ENCODE assay signal across 11 cellular contexts in genomic region chr12:3641428-3641883, GRCh38.
DNase-seq lines count a peak whose midpoint lies in the region; ATAC-seq and TF ChIP-seq lines count a peak whose summit lies in the region.
"Had no signal": no experiment of that assay in that cellular context is flagged by ENCODE, and none has a peak within 500 bp of the region (broad histone marks: within the 10 kb centered on the region; RNA-seq: fewer than 3 reads in every experiment).

No MANE protein-coding gene starts in this region.

- H4K91ac ChIP-seq in trophoblast cell (ENCODE audit: low read depth, low read length), result no peak overlapping the region

- no peak overlapping the region for H2BK5ac ChIP-seq in trophoblast cell (ENCODE audit: low read depth, low read length, poor library complexity)

- TF ChIP-seq CTCF in epithelial cell of esophagus (IDR thresholded peaks at IDR 0.05; ENCODE audit: insufficient read depth, low read depth, low read length, missing control alignments), result no peak

- H3K27ac ChIP-seq in trophoblast cell (ENCODE audit: low read depth, low read length), result no peak overlapping the region
- H3K27ac ChIP-seq: spleen had no signal

- H3K14ac ChIP-seq in trophoblast cell (ENCODE audit: low read length), result no peak overlapping the region

- H3K79me2 ChIP-seq in trophoblast cell (ENCODE audit: control insufficient read depth, insufficient read depth, low read length, poor library complexity), result no peaks in the 10 kb centered on the region

- H2BK12ac ChIP-seq in trophoblast cell (ENCODE audit: low read length), result no peak overlapping the region

- no peak overlapping the region for H3K4ac ChIP-seq in trophoblast cell (ENCODE audit: low read depth, low read length)

- H3K18ac ChIP-seq in trophoblast cell (ENCODE audit: low read length), result no peak overlapping the region

- H2AK5ac ChIP-seq in trophoblast cell (ENCODE audit: low read length), result no peak overlapping the region

- H3K27me3 ChIP-seq in trophoblast cell (ENCODE audit: insufficient read depth, low read length), result no peaks in the 10 kb centered on the region
- H3K27me3 ChIP-seq: spleen had no signal

- H4K8ac ChIP-seq in trophoblast cell (ENCODE audit: low read depth, low read length), result no peak overlapping the region

- DNase-seq in EH (ENCODE audit: low read depth) (peak; percentile 95), NCI-H69 (lab: John Stamatoyannopoulos, UW) (peak; percentile 37), epithelial cell of esophagus (ENCODE audit: low read depth) (peak; percentile 55), trophoblast cell (peak; percentile 15 to 69), GM19238 (ENCODE audit: insufficient read length, low spot score) (no peak), mucosa of gallbladder (ENCODE audit: low spot score) (no peak)
- DNase-seq: activated CD8-positive, alpha-beta memory T cell treated with anti-CD3 and anti-CD28 coated beads for 24 hours; spleen had no signal

- H3K36me3 ChIP-seq in trophoblast cell (ENCODE audit: control insufficient read depth in 1 of 2, insufficient read depth in 2 of 2, low read length in 2 of 2), result no peaks in the 10 kb centered on the region

- no peak overlapping the region for H3K4me2 ChIP-seq in trophoblast cell (ENCODE audit: low read length)

- H2AFZ ChIP-seq in trophoblast cell (ENCODE audit: insufficient read depth, low read length, poor library complexity), result no peak overlapping the region

- H3K23ac ChIP-seq in trophoblast cell (ENCODE audit: low read length), result no peak overlapping the region

- peaks cover 0 to 5% of the 10 kb centered on the region in 2 experiments for H3K4me1 ChIP-seq in trophoblast cell (ENCODE audit: control insufficient read depth in 1 of 2, insufficient read depth in 2 of 2, low read length in 2 of 2)

- no peaks in the 10 kb centered on the region for H3K9me3 ChIP-seq in trophoblast cell (ENCODE audit: insufficient read depth, low read depth, low read length)
- H3K9me3 ChIP-seq: spleen had no signal

- no peak overlapping the region for H4K12ac ChIP-seq in trophoblast cell (ENCODE audit: low read depth, low read length)

- no peak overlapping the region for H3K9ac ChIP-seq in trophoblast cell (ENCODE audit: low read length)

- ATAC-seq in GM21528 (IDR thresholded peaks at IDR 0.05; ENCODE audit: low FRiP score, unreplicated experiment) (no peak), HG02938 (IDR thresholded peaks at IDR 0.05; ENCODE audit: unreplicated experiment) (no peak)
- ATAC-seq: activated naive CD4-positive, alpha-beta T cell treated with anti-CD3 and anti-CD28 coated beads, Interleukin-2, amount 50 U/mL, for 72 hours had no signal

- no peaks in the 10 kb centered on the region for H3K79me1 ChIP-seq in trophoblast cell (ENCODE audit: low read length)

- WGBS in trophoblast cell (ENCODE audit: extremely low coverage, insufficient coverage, insufficient read length), result no CpG with 5 or more reads among the region's 2 CpGs

- H2BK120ac ChIP-seq in trophoblast cell (ENCODE audit: insufficient read depth, low read length, poor library complexity), result no peak overlapping the region

- no peak overlapping the region for H3K4me3 ChIP-seq in epithelial cell of esophagus (ENCODE audit: low read length)
- no peak overlapping the region for H3K4me3 ChIP-seq in trophoblast cell (ENCODE audit: low read depth, low read length)
- H3K4me3 ChIP-seq: spleen had no signal

Comparison
In these comparisons a context has a peak if more than half of its experiments do, and no peak if none do; other contexts are left out.
1. DNase-seq: peak in EH (single experiment), NCI-H69 (single experiment), epithelial cell of esophagus (single experiment) and trophoblast cell (2 of 2); none in GM19238 (single experiment) and mucosa of gallbladder (single experiment).